Comparison of ENCODE assay signal across 21 cellular contexts in the genomic region with DNA sequence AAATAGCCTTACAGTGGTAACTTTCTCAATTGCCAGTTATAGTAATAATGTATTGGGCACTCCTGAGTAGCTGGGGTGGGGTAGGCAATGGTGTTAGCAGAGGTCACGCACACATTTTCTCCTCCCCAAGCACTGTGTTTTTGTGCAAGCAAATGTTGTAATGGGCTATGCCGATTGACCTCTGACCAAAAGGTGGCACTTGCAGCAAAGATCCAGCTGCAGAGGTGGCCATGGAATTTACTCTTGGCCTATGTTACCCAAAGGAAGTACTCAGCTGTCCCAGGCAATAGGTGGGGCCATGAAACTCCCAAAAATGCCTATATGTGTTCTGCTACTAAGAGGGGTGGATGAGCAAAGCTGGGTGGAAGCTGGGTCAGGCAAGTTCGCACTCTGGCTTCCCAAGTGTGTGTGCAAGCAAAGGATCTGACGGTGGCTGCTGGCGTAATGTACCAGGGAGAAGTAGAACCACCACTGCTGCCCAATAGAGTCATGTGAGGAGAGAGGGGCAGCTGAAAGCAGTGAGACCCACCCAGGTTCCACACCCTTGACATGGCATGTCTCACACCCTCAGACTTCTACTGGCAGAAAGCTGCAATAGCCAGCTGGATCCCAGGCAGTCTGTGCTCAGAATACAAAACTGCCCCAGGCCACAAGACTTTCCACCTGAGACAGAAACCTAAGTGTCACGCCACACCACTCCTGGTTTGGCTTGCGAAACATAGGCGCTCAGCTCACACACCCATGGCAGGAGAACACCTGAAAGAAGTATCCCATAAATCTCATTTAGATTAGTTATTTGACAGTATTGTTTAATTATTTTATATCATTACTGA.
"Had no signal": no experiment of that assay in that cellular context is flagged by ENCODE, and none has a peak within 500 bp of the region (broad histone marks: within the 10 kb centered on the region; RNA-seq: fewer than 3 reads in every experiment).

No MANE protein-coding gene starts in this region.

- DNase-seq: activated CD4-positive, alpha-beta memory T cell treated with anti-CD3 and anti-CD28 coated beads for 36 hours; activated CD4-positive, alpha-beta T cell treated with anti-CD3 and anti-CD28 coated beads for 4 hours; activated CD4-positive, CD25-positive, alpha-beta regulatory T cell; activated effector memory CD4-positive, alpha-beta T cell treated with Interleukin-2 at 50 U/mL for 16 hours; activated naive CD4-positive, alpha-beta T cell treated with anti-CD3 and anti-CD28 coated beads for 36 hours; activated naive CD8-positive, alpha-beta T cell treated with anti-CD3 and anti-CD28 coated beads, Interleukin-2, amount 10 ng/mL, durations not matched to agents 7 days and 5 days; activated T-cell treated with anti-CD3 and anti-CD28 coated beads, Interleukin-2, amount 50 U/mL, for 72 hours; amygdala; head of caudate nucleus; islet precursor cell; left colon; naive thymus-derived CD8-positive, alpha-beta T cell; stimulated activated CD4-positive, alpha-beta T cell treated with anti-CD3 and anti-CD28 coated beads, Interleukin-12 subunit alpha, Interleukin-12 subunit beta, amount 100 ng/mL, for 4 hours; stimulated activated CD4-positive, alpha-beta T cell treated with anti-CD3 and anti-CD28 coated beads, Interleukin-4, amount 100 ng/mL, for 4 hours; stimulated activated naive CD8-positive, alpha-beta T cell treated with anti-CD3 and anti-CD28 coated beads, Interleukin-15, Interleukin-2, amounts not matched to agents 100 U/mL and 50 U/mL, for 24 hours; T1000 had no signal

- H3K9me3 ChIP-seq: right atrium auricular region had no signal

- H3K4me3 ChIP-seq: cardiac muscle cell, esophagus muscularis mucosa, gastroesophageal sphincter, lung, right atrium auricular region had no signal

- ATAC-seq: activated T-cell treated with anti-CD3 and anti-CD28 coated beads, Interleukin-2, amount 50 U/mL, for 72 hours; gastroesophageal sphincter; left colon; naive thymus-derived CD8-positive, alpha-beta T cell; stimulated activated naive CD8-positive, alpha-beta T cell treated with anti-CD3 and anti-CD28 coated beads, Interleukin-15, Interleukin-2, amounts not matched to agents 100 U/mL and 50 U/mL, for 24 hours had no signal

- H3K36me3 ChIP-seq: cardiac muscle cell, esophagus muscularis mucosa, gastroesophageal sphincter, right atrium auricular region had no signal

- H3K4me1 ChIP-seq: esophagus muscularis mucosa, gastroesophageal sphincter, right atrium auricular region had no signal

- H3K27ac ChIP-seq: cardiac muscle cell, esophagus muscularis mucosa, gastroesophageal sphincter, right atrium auricular region had no signal

- H3K27me3 ChIP-seq: cardiac muscle cell, esophagus muscularis mucosa, gastroesophageal sphincter, right atrium auricular region had no signal
